8 cellular contexts compared by ENCODE assay signal in genomic region chr12:118103601-118104382, GRCh38. TPM values are rescaled to one million over a fixed set of nuclear protein-coding genes. Genes with fewer than 3 reads are reported as not detected.
DNase-seq lines count a peak whose midpoint lies in the region; ATAC-seq and TF ChIP-seq lines count a peak whose summit lies in the region.

Gene VSIG10 (minus strand): TSS chr12:118104011. CDS start chr12:118103671, 340 bp downstream.

- peak within 1 kb of the TSS; percentile 80 for H3K4me3 Mint-ChIP-seq in MCF 10A (ENCODE audit: unreplicated experiment)

- intact Hi-C loops in MCF 10A (cut with micrococcal nuclease): loop anchor here (2.0 to 10.0 kb wide), 2 partner anchors 43 to 229 kb away; partner anchors contain the start of gene WSB2

- no peaks in the 10 kb centered on the region for H3K36me3 ChIP-seq in SJSA1

- ATAC-seq in GM19397 (IDR thresholded peaks at IDR 0.05; ENCODE audit: unreplicated experiment): no peak

- peak within 1 kb of the TSS; percentile 17; the same call in 1 of the 2 replicates for H3K27ac ChIP-seq in SJSA1

- no peak for TF ChIP-seq CTCF in MCF 10A (IDR thresholded peaks at IDR 0.05; ENCODE audit: unreplicated experiment)

- no peak for TF ChIP-seq EP300 in Ishikawa (IDR thresholded peaks at IDR 0.05; ENCODE audit: borderline replicate concordance)

- H3K36me3 Mint-ChIP-seq in MCF 10A (ENCODE audit: insufficient read depth, unreplicated experiment): peaks cover 6% of the 10 kb centered on the region

- peak within 1 kb of the TSS; percentile 70 for H3K4me3 ChIP-seq in SJSA1

- no peaks in the 10 kb centered on the region for H3K9me3 ChIP-seq in SJSA1 (replicated peaks)

- CTCF ChIA-PET in MCF 10A (lab: Yijun Ruan, JAX): interaction anchor here (1.0 to 2.2 kb wide), 6 partner anchors 9 to 272 kb away, joined by 3 to 7 read pairs (median 5); partner anchors contain the start of genes PEBP1 and SUDS3

- no peak within 1 kb of the TSS for H3K27ac Mint-ChIP-seq in MCF 10A (ENCODE audit: low read depth, unreplicated experiment)

- no peaks in the 10 kb centered on the region for H3K27me3 ChIP-seq in SJSA1 (replicated peaks)

- TF ChIP-seq RAD21 in Ishikawa (IDR thresholded peaks at IDR 0.05; ENCODE audit: low read depth): no peak

- H3K4me1 ChIP-seq in SJSA1 (replicated peaks): no peaks in the 10 kb centered on the region

- POLR2A ChIA-PET in MCF 10A (lab: Yijun Ruan, JAX): interaction anchor here (0.6 to 4.3 kb wide), 10 partner anchors 10 to 270 kb away, joined by 3 to 49 read pairs (median 4); partner anchors contain the start of genes PEBP1 and WSB2

- BruUV-seq in MCF 10A (replicated peaks; lab: Mats Ljungman, UMichigan): no TSS peak

- peaks cover 12% of the 10 kb centered on the region for H3K4me1 Mint-ChIP-seq in MCF 10A (ENCODE audit: insufficient read depth, unreplicated experiment)

- H3K27me3 Mint-ChIP-seq in MCF 10A (ENCODE audit: insufficient read depth, unreplicated experiment): no peaks in the 10 kb centered on the region

- H3K9me3 Mint-ChIP-seq in MCF 10A (ENCODE audit: unreplicated experiment): no peaks in the 10 kb centered on the region

- DNase-seq in NCI-H2081 (lab: John Stamatoyannopoulos, UW): peak; percentile 49 to 74
- DNase-seq in NCI-H2081 treated with DMSO at 0.1 percent for 48 hours (lab: John Stamatoyannopoulos, UW): no peak
- DNase-seq in SJSA1 (ENCODE audit: low read depth in 1 of 2, low spot score in 2 of 2): peak; percentile 72 to 83
- DNase-seq in MCF 10A (ENCODE audit: unreplicated experiment): peak; percentile 52
- peak in 44 of 51 donors; percentile 7 to 72 (median 46) for DNase-seq in hypothalamus (lab: John Stamatoyannopoulos, UW)
- peak; percentile 8 for DNase-seq in pulmonary artery endothelial cell (ENCODE audit: low read depth, low spot score)

TF ChIP-seq in Ishikawa, 13 proteins besides CTCF, POLR2A, EP300 and RAD21:
- TF ChIP-seq TAF1 (IDR thresholded peaks at IDR 0.05; ENCODE audit: low read depth) (peak; percentile 38; the same call in 1 of the 2 replicates), CEBPB (IDR thresholded peaks at IDR 0.05) (no peak), NFIC (IDR thresholded peaks at IDR 0.05) (no peak), YY1 (IDR thresholded peaks at IDR 0.05; ENCODE audit: low read depth) (peak; percentile 34; the same call in 1 of the 2 replicates)

RNA-seq across cellular contexts. Expression of gene VSIG10, which starts in this region (rescaled TPM):
- 11.8 and 14.6 TPM in 2 replicates for total RNA-seq in SJSA1 (2014; rRNA removed; shearing (Covaris generic))
- total RNA-seq in MCF 10A (2022) (10.9 and 17.3 TPM in 2 replicates), pulmonary artery endothelial cell (26.2 and 42.5 TPM in 2 replicates)
